1 cellular context compared by ENCODE assay signal in genomic region chr16:4358831-4359561, GRCh38.
TF ChIP-seq lines count a peak whose summit lies in the region.

No MANE protein-coding gene starts in this region.

TF ChIP-seq in HepG2, 621 proteins besides CTCF, POLR2A, EP300 and RAD21 (continued from another document):
- TF ChIP-seq, protein P1, sequence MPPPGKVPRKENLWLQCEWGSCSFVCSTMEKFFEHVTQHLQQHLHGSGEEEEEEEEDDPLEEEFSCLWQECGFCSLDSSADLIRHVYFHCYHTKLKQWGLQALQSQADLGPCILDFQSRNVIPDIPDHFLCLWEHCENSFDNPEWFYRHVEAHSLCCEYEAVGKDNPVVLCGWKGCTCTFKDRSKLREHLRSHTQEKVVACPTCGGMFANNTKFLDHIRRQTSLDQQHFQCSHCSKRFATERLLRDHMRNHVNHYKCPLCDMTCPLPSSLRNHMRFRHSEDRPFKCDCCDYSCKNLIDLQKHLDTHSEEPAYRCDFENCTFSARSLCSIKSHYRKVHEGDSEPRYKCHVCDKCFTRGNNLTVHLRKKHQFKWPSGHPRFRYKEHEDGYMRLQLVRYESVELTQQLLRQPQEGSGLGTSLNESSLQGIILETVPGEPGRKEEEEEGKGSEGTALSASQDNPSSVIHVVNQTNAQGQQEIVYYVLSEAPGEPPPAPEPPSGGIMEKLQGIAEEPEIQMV (CRISPR knock-in tag; IDR thresholded peaks at IDR 0.05; ENCODE audit: low read depth) = no peak
- peak; percentile 20; the same call in 1 of the 2 replicates for TF ChIP-seq RARA (CRISPR knock-in tag; IDR thresholded peaks at IDR 0.05)
- no peak for TF ChIP-seq SRSF1 (optimal IDR thresholded peaks at IDR 0.05; ENCODE audit: low read depth, low read length)
- 0 out of 2 replicates have a peak, but pooled peaks have one; percentile 19 for TF ChIP-seq ZNF335 (CRISPR knock-in tag; IDR thresholded peaks at IDR 0.05)
- no peak for TF ChIP-seq ZNF607 (CRISPR knock-in tag; IDR thresholded peaks at IDR 0.05; ENCODE audit: borderline replicate concordance)
- TF ChIP-seq HNF4A (CRISPR knock-in tag; IDR thresholded peaks at IDR 0.05) = peak; percentile 49; the same call in 1 of the 2 replicates
- no peak for TF ChIP-seq RNF2 (conservative IDR thresholded peaks at IDR 0.05; ENCODE audit: low read depth)
- TF ChIP-seq STAG1 (CRISPR knock-in tag; IDR thresholded peaks at IDR 0.05) = peak; percentile 98
- TF ChIP-seq, protein P2, sequence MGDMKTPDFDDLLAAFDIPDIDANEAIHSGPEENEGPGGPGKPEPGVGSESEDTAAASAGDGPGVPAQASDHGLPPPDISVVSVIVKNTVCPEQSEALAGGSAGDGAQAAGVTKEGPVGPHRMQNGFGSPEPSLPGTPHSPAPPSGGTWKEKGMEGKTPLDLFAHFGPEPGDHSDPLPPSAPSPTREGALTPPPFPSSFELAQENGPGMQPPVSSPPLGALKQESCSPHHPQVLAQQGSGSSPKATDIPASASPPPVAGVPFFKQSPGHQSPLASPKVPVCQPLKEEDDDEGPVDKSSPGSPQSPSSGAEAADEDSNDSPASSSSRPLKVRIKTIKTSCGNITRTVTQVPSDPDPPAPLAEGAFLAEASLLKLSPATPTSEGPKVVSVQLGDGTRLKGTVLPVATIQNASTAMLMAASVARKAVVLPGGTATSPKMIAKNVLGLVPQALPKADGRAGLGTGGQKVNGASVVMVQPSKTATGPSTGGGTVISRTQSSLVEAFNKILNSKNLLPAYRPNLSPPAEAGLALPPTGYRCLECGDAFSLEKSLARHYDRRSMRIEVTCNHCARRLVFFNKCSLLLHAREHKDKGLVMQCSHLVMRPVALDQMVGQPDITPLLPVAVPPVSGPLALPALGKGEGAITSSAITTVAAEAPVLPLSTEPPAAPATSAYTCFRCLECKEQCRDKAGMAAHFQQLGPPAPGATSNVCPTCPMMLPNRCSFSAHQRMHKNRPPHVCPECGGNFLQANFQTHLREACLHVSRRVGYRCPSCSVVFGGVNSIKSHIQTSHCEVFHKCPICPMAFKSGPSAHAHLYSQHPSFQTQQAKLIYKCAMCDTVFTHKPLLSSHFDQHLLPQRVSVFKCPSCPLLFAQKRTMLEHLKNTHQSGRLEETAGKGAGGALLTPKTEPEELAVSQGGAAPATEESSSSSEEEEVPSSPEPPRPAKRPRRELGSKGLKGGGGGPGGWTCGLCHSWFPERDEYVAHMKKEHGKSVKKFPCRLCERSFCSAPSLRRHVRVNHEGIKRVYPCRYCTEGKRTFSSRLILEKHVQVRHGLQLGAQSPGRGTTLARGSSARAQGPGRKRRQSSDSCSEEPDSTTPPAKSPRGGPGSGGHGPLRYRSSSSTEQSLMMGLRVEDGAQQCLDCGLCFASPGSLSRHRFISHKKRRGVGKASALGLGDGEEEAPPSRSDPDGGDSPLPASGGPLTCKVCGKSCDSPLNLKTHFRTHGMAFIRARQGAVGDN (CRISPR knock-in tag; IDR thresholded peaks at IDR 0.05) = peak; percentile 73
- 0 out of 2 replicates have a peak, but pooled peaks have one; percentile 42 for TF ChIP-seq BCL6 (CRISPR knock-in tag; IDR thresholded peaks at IDR 0.05)
- TF ChIP-seq, protein P3, sequence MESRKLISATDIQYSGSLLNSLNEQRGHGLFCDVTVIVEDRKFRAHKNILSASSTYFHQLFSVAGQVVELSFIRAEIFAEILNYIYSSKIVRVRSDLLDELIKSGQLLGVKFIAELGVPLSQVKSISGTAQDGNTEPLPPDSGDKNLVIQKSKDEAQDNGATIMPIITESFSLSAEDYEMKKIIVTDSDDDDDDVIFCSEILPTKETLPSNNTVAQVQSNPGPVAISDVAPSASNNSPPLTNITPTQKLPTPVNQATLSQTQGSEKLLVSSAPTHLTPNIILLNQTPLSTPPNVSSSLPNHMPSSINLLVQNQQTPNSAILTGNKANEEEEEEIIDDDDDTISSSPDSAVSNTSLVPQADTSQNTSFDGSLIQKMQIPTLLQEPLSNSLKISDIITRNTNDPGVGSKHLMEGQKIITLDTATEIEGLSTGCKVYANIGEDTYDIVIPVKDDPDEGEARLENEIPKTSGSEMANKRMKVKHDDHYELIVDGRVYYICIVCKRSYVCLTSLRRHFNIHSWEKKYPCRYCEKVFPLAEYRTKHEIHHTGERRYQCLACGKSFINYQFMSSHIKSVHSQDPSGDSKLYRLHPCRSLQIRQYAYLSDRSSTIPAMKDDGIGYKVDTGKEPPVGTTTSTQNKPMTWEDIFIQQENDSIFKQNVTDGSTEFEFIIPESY (CRISPR knock-in tag; IDR thresholded peaks at IDR 0.05) = peak; percentile 87
- TF ChIP-seq NRL (CRISPR knock-in tag; IDR thresholded peaks at IDR 0.05; ENCODE audit: borderline replicate concordance) = 0 out of 2 replicates have a peak, but pooled peaks have one; percentile 34
- peak; percentile 37; the same call in 1 of the 2 replicates for TF ChIP-seq ZNF501 (CRISPR knock-in tag; IDR thresholded peaks at IDR 0.05)
- TF ChIP-seq CEBPB (IDR thresholded peaks at IDR 0.05; ENCODE audit: borderline replicate concordance, low read depth, low read length) = no peak
- no peak for TF ChIP-seq HOXD1 (CRISPR knock-in tag; IDR thresholded peaks at IDR 0.05)
- TF ChIP-seq TCF12 (IDR thresholded peaks at IDR 0.05) = no peak
- TF ChIP-seq TCF12 (CRISPR knock-in tag; IDR thresholded peaks at IDR 0.05) = no peak
- peak; percentile 47; the same call in 1 of the 2 replicates for TF ChIP-seq SPEN (CRISPR knock-in tag; IDR thresholded peaks at IDR 0.05; ENCODE audit: low read depth)
- TF ChIP-seq SP4 (CRISPR knock-in tag; IDR thresholded peaks at IDR 0.05) = 0 out of 2 replicates have a peak, but pooled peaks have one; percentile 31
- no peak for TF ChIP-seq KLF16 (CRISPR knock-in tag; IDR thresholded peaks at IDR 0.05)
- TF ChIP-seq KDM3A (CRISPR knock-in tag; IDR thresholded peaks at IDR 0.05; ENCODE audit: low read depth) = 0 out of 2 replicates have a peak, but pooled peaks have one; percentile 63
- TF ChIP-seq KLF9 (CRISPR knock-in tag; IDR thresholded peaks at IDR 0.05; ENCODE audit: low read depth) = no peak
- TF ChIP-seq TFDP1 (CRISPR knock-in tag; IDR thresholded peaks at IDR 0.05; ENCODE audit: borderline replicate concordance) = no peak
- TF ChIP-seq ARID4A (CRISPR knock-in tag; IDR thresholded peaks at IDR 0.05; ENCODE audit: borderline replicate concordance) = 0 out of 2 replicates have a peak, but pooled peaks have one; percentile 32
